8 cellular contexts compared by ENCODE assay signal in the genomic region with DNA sequence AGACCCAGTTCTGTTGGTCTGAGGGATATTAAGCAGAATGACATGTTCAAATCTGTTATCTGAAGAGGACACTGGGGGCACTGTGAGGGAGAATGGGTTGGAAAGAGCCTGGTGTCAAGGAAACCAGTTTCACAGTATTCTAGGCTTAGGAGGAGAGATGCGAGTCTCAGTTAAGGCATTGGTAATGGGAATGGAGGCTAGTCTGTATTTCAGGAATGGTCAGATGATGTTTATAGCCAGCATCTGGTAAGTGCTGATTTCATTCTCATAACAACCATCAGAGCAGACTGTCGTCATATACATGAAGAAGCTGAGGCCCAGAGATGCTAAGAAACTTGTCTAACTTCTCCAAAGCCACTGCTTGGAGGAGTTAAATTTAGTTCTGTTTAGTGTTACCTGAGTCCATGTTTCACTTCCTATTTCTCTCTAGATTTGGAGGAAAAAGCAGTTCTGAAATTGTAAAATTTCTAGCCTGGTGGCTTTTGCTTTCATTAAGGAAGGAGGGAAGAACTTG.
DNase-seq lines count a peak whose midpoint lies in the region; ATAC-seq and TF ChIP-seq lines count a peak whose summit lies in the region.

No MANE protein-coding gene starts in this region.

- peak overlapping the region; percentile 54 for H3K4me3 Mint-ChIP-seq in nephron progenitor cell

- H3K9ac ChIP-seq in Loucy (ENCODE audit: low read depth, low read length, poor library complexity, severe bottlenecking): no peak overlapping the region

- no peak for ATAC-seq in activated naive CD4-positive, alpha-beta T cell treated with anti-CD3 and anti-CD28 coated beads, Interleukin-2, amount 50 U/mL, for 72 hours
- ATAC-seq in HG02884 (IDR thresholded peaks at IDR 0.05; ENCODE audit: unreplicated experiment): no peak

- no peaks in the 10 kb centered on the region for H3F3A ChIP-seq in Loucy (ENCODE audit: low read depth)

- peaks cover 81% of the 10 kb centered on the region for H3K79me2 ChIP-seq in Loucy (ENCODE audit: insufficient read depth, low read length)

- DNase-seq in GM10248 (ENCODE audit: extremely low spot score): no peak
- DNase-seq in activated naive CD4-positive, alpha-beta T cell treated with anti-CD3 and anti-CD28 coated beads, Interleukin-2, amount 50 U/mL, for 72 hours (ENCODE audit: low spot score in 2 of 2): no peak
- no peak for DNase-seq in nephron progenitor cell
- DNase-seq in NCI-H2081 treated with DMSO at 0.1 percent for 48 hours (lab: John Stamatoyannopoulos, UW): no peak
- no peak for DNase-seq in ecto neural progenitor cell (ENCODE audit: low spot score)
- no peak for DNase-seq in iPS-NIHi7 (ENCODE audit: extremely low spot score)

- no peak overlapping the region for H2AFZ ChIP-seq in Loucy (ENCODE audit: low read length)

- CTCF ChIA-PET in GM10248 (lab: Yijun Ruan, JAX): interaction anchor here (1.0 to 2.6 kb wide), 6 partner anchors 10 to 108 kb away, joined by 3 to 8 read pairs (median 4); no protein-coding TSS in a partner anchor

- peak overlapping the region; percentile 4 to 98 for H3K27ac Mint-ChIP-seq in activated naive CD4-positive, alpha-beta T cell treated with anti-CD3 and anti-CD28 coated beads, Interleukin-2, amount 50 U/mL, for 72 hours
- H3K27ac Mint-ChIP-seq in nephron progenitor cell: peak overlapping the region; percentile 6

- H3K27me3 ChIP-seq in Loucy (ENCODE audit: insufficient read depth, low read length, poor library complexity, severe bottlenecking): no peaks in the 10 kb centered on the region

- no peaks in the 10 kb centered on the region for H3K9me2 ChIP-seq in Loucy (replicated peaks; ENCODE audit: low read depth, low read length)

- peaks cover 37% of the 10 kb centered on the region for H3K4me1 ChIP-seq in Loucy (ENCODE audit: insufficient read depth, low read length, poor library complexity, severe bottlenecking)

- no peaks in the 10 kb centered on the region for H3K27me3 Mint-ChIP-seq in nephron progenitor cell (ENCODE audit: low read depth, poor library complexity)

- no peak overlapping the region for H3K4me3 ChIP-seq in Loucy (ENCODE audit: low read length, poor library complexity, severe bottlenecking)

- peak; percentile 24 for TF ChIP-seq CTCF in GM10248 (IDR thresholded peaks at IDR 0.05; ENCODE audit: control extremely low read depth, extremely low read depth, low read depth, missing control alignments)
- peak; percentile 26; the same call in 1 of the 2 replicates for TF ChIP-seq CTCF in Loucy (conservative IDR thresholded peaks at IDR 0.05; ENCODE audit: low read length)
- no peak for TF ChIP-seq CTCF in nephron progenitor cell (IDR thresholded peaks at IDR 0.05)

- H3K9me3 ChIP-seq in Loucy (ENCODE audit: insufficient read depth, low read depth, low read length): no peaks in the 10 kb centered on the region

- H3K4me1 Mint-ChIP-seq in nephron progenitor cell: peaks cover 50% of the 10 kb centered on the region

- H3K36me3 Mint-ChIP-seq in activated naive CD4-positive, alpha-beta T cell treated with anti-CD3 and anti-CD28 coated beads, Interleukin-2, amount 50 U/mL, for 72 hours: no peaks in the 10 kb centered on the region
- H3K36me3 Mint-ChIP-seq in nephron progenitor cell (ENCODE audit: low read depth): no peaks in the 10 kb centered on the region

- H4K20me1 ChIP-seq in Loucy (ENCODE audit: insufficient read depth, low read length, poor library complexity, severe bottlenecking): peaks cover 51% of the 10 kb centered on the region

- H3K9me3 Mint-ChIP-seq in activated naive CD4-positive, alpha-beta T cell treated with anti-CD3 and anti-CD28 coated beads, Interleukin-2, amount 50 U/mL, for 72 hours: no peaks in the 10 kb centered on the region
- H3K9me3 Mint-ChIP-seq in nephron progenitor cell: no peaks in the 10 kb centered on the region

- H3K4me2 ChIP-seq in Loucy (ENCODE audit: low read depth, low read length, poor library complexity, severe bottlenecking): peak overlapping the region; percentile 90

- H3K36me3 ChIP-seq in Loucy (ENCODE audit: insufficient read depth, low read length): no peaks in the 10 kb centered on the region

- POLR2A ChIA-PET in GM10248 (lab: Yijun Ruan, JAX): no interaction called here
